In the genomic region with DNA sequence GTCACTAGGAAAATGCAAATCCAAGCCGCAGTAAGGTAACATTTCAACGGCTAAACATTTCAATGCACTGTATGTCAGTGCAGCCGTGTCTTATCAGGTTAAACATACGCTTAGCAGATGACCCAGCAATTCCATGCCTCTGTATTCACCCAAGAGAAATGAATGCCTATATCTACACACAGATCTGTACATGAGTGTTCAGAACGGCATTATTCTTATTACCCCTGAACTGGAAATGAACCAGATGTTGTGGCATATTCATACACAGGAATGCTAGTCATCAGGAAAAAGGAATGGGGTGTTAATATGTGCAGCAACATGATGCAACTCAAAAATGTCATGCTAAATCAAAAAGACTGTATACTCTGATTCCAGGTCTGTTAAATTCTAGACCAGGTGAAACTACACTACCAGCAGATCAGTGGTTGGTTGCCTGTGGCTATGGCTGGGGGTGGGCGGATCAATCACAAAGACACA, we compare ENCODE assay signal across 1 cellular context.
TF ChIP-seq lines count a peak whose summit lies in the region.

No MANE protein-coding gene starts in this region.

TF ChIP-seq in K562, 482 proteins besides CTCF, POLR2A, EP300 and RAD21 (continued from another document and continues in another):
- TF ChIP-seq, protein P1, sequence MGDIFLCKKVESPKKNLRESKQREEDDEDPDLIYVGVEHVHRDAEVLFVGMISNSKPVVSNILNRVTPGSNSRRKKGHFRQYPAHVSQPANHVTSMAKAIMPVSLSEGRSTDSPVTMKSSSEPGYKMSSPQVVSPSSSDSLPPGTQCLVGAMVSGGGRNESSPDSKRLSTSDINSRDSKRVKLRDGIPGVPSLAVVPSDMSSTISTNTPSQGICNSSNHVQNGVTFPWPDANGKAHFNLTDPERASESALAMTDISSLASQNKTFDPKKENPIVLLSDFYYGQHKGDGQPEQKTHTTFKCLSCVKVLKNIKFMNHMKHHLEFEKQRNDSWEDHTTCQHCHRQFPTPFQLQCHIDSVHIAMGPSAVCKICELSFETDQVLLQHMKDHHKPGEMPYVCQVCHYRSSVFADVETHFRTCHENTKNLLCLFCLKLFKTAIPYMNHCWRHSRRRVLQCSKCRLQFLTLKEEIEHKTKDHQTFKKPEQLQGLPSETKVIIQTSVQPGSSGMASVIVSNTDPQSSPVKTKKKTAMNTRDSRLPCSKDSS (IDR thresholded peaks at IDR 0.05; ENCODE audit: low read depth, partially characterized antibody) = no peak
- TF ChIP-seq GATAD2B (IDR thresholded peaks at IDR 0.05; ENCODE audit: borderline replicate concordance) = 0 out of 2 replicates have a peak, but pooled peaks have one; percentile 22
- peak; percentile 89 for TF ChIP-seq CBFA2T3 (IDR thresholded peaks at IDR 0.05)
- TF ChIP-seq NFE2L1 (tag; IDR thresholded peaks at IDR 0.05; ENCODE audit: borderline replicate concordance, low read depth) = no peak
- TF ChIP-seq JUND (IDR thresholded peaks at IDR 0.05; ENCODE audit: borderline replicate concordance, low read depth, low read length) = peak; percentile 82
- TF ChIP-seq JUND (tag; IDR thresholded peaks at IDR 0.05; ENCODE audit: borderline replicate concordance, low read depth, low read length) = peak; percentile 77; the same call in 1 of the 3 replicates
- peak; percentile 64; the same call in 1 of the 2 replicates for TF ChIP-seq PML (IDR thresholded peaks at IDR 0.05; ENCODE audit: low read length)
- TF ChIP-seq POLR3A (IDR thresholded peaks at IDR 0.05; ENCODE audit: borderline replicate concordance, extremely low read depth, insufficient read depth, insufficient read length) = no peak
- peak; percentile 92 for TF ChIP-seq MAFF (IDR thresholded peaks at IDR 0.05; ENCODE audit: low read length)
- TF ChIP-seq, protein P2, sequence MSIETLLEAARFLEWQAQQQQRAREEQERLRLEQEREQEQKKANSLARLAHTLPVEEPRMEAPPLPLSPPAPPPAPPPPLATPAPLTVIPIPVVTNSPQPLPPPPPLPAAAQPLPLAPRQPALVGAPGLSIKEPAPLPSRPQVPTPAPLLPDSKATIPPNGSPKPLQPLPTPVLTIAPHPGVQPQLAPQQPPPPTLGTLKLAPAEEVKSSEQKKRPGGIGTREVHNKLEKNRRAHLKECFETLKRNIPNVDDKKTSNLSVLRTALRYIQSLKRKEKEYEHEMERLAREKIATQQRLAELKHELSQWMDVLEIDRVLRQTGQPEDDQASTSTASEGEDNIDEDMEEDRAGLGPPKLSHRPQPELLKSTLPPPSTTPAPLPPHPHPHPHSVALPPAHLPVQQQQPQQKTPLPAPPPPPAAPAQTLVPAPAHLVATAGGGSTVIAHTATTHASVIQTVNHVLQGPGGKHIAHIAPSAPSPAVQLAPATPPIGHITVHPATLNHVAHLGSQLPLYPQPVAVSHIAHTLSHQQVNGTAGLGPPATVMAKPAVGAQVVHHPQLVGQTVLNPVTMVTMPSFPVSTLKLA (conservative IDR thresholded peaks at IDR 0.05) = no peak
- TF ChIP-seq GTF2E2 (tag; IDR thresholded peaks at IDR 0.05) = no peak
- no peak for TF ChIP-seq ZNF57 (CRISPR knock-in tag; IDR thresholded peaks at IDR 0.05)
- TF ChIP-seq HMG20A (CRISPR knock-in tag; conservative IDR thresholded peaks at IDR 0.05) = no peak
- no peak for TF ChIP-seq SRSF9 (IDR thresholded peaks at IDR 0.05; ENCODE audit: borderline replicate concordance, low read depth, low read length)
- no peak for TF ChIP-seq DNMT1 (IDR thresholded peaks at IDR 0.05)
- TF ChIP-seq CCNT2 (IDR thresholded peaks at IDR 0.05; ENCODE audit: borderline replicate concordance, extremely low read depth, insufficient read length, low read depth, low read length) = peak; percentile 65
- no peak for TF ChIP-seq ZNF583 (CRISPR knock-in tag; IDR thresholded peaks at IDR 0.05)
- TF ChIP-seq CCAR2 (IDR thresholded peaks at IDR 0.05; ENCODE audit: low read depth, low read length) = no peak
- no peak for TF ChIP-seq MBD2 (IDR thresholded peaks at IDR 0.05; ENCODE audit: borderline replicate concordance, low read depth)
- TF ChIP-seq TCF7 (IDR thresholded peaks at IDR 0.05; ENCODE audit: borderline replicate concordance) = no peak
- no peak for TF ChIP-seq ETV5 (CRISPR knock-in tag; IDR thresholded peaks at IDR 0.05; ENCODE audit: low read depth)
- TF ChIP-seq ZNF197 (CRISPR knock-in tag; IDR thresholded peaks at IDR 0.05; ENCODE audit: low read depth) = no peak
- no peak for TF ChIP-seq NFYB (IDR thresholded peaks at IDR 0.05; ENCODE audit: extremely low read depth, insufficient read length)
- no peak for TF ChIP-seq NCOA2 (IDR thresholded peaks at IDR 0.05; ENCODE audit: partially characterized antibody in 2 of 2)
- TF ChIP-seq KAT7 (CRISPR knock-in tag; IDR thresholded peaks at IDR 0.05; ENCODE audit: borderline replicate concordance) = no peak
- no peak for TF ChIP-seq RFX5 (IDR thresholded peaks at IDR 0.05; ENCODE audit: low read depth, low read length)
- TF ChIP-seq, protein P3, sequence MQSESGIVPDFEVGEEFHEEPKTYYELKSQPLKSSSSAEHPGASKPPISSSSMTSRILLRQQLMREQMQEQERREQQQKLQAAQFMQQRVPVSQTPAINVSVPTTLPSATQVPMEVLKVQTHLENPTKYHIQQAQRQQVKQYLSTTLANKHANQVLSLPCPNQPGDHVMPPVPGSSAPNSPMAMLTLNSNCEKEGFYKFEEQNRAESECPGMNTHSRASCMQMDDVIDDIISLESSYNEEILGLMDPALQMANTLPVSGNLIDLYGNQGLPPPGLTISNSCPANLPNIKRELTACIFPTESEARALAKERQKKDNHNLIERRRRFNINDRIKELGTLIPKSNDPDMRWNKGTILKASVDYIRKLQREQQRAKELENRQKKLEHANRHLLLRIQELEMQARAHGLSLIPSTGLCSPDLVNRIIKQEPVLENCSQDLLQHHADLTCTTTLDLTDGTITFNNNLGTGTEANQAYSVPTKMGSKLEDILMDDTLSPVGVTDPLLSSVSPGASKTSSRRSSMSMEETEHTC (IDR thresholded peaks at IDR 0.05) = no peak
- TF ChIP-seq, protein P4, sequence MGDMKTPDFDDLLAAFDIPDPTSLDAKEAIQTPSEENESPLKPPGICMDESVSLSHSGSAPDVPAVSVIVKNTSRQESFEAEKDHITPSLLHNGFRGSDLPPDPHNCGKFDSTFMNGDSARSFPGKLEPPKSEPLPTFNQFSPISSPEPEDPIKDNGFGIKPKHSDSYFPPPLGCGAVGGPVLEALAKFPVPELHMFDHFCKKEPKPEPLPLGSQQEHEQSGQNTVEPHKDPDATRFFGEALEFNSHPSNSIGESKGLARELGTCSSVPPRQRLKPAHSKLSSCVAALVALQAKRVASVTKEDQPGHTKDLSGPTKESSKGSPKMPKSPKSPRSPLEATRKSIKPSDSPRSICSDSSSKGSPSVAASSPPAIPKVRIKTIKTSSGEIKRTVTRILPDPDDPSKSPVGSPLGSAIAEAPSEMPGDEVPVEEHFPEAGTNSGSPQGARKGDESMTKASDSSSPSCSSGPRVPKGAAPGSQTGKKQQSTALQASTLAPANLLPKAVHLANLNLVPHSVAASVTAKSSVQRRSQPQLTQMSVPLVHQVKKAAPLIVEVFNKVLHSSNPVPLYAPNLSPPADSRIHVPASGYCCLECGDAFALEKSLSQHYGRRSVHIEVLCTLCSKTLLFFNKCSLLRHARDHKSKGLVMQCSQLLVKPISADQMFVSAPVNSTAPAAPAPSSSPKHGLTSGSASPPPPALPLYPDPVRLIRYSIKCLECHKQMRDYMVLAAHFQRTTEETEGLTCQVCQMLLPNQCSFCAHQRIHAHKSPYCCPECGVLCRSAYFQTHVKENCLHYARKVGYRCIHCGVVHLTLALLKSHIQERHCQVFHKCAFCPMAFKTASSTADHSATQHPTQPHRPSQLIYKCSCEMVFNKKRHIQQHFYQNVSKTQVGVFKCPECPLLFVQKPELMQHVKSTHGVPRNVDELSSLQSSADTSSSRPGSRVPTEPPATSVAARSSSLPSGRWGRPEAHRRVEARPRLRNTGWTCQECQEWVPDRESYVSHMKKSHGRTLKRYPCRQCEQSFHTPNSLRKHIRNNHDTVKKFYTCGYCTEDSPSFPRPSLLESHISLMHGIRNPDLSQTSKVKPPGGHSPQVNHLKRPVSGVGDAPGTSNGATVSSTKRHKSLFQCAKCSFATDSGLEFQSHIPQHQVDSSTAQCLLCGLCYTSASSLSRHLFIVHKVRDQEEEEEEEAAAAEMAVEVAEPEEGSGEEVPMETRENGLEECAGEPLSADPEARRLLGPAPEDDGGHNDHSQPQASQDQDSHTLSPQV (IDR thresholded peaks at IDR 0.05) = peak; percentile 43; the same call in 1 of the 2 replicates
- TF ChIP-seq, protein P5, sequence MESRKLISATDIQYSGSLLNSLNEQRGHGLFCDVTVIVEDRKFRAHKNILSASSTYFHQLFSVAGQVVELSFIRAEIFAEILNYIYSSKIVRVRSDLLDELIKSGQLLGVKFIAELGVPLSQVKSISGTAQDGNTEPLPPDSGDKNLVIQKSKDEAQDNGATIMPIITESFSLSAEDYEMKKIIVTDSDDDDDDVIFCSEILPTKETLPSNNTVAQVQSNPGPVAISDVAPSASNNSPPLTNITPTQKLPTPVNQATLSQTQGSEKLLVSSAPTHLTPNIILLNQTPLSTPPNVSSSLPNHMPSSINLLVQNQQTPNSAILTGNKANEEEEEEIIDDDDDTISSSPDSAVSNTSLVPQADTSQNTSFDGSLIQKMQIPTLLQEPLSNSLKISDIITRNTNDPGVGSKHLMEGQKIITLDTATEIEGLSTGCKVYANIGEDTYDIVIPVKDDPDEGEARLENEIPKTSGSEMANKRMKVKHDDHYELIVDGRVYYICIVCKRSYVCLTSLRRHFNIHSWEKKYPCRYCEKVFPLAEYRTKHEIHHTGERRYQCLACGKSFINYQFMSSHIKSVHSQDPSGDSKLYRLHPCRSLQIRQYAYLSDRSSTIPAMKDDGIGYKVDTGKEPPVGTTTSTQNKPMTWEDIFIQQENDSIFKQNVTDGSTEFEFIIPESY (CRISPR knock-in tag; IDR thresholded peaks at IDR 0.05) = no peak
- TF ChIP-seq TOE1 (IDR thresholded peaks at IDR 0.05; ENCODE audit: borderline replicate concordance) = no peak
- TF ChIP-seq TOE1 (CRISPR knock-in tag; IDR thresholded peaks at IDR 0.05; ENCODE audit: borderline replicate concordance, low read depth) = no peak
- TF ChIP-seq NFE2 (IDR thresholded peaks at IDR 0.05; ENCODE audit: low read depth) = peak; percentile 98
- TF ChIP-seq ZNF316 (IDR thresholded peaks at IDR 0.05) = peak; percentile 92
- TF ChIP-seq GABPB2 (CRISPR knock-in tag; conservative IDR thresholded peaks at IDR 0.05) = no peak
- TF ChIP-seq NEUROD1 (IDR thresholded peaks at IDR 0.05; ENCODE audit: borderline replicate concordance, low read depth, low read length, partially characterized antibody) = peak; percentile 28
- peak in 1 of 2 experiments; percentile 47; a peak in 1 of 4 replicates for TF ChIP-seq FOXK2 (conservative IDR thresholded peaks at IDR 0.05 in 1 of 2, IDR thresholded peaks at IDR 0.05 in 1 of 2; ENCODE audit: low read depth in 2 of 2)
- no peak for TF ChIP-seq ZNF584 (CRISPR knock-in tag; IDR thresholded peaks at IDR 0.05; ENCODE audit: low read depth)
- TF ChIP-seq, protein P6, sequence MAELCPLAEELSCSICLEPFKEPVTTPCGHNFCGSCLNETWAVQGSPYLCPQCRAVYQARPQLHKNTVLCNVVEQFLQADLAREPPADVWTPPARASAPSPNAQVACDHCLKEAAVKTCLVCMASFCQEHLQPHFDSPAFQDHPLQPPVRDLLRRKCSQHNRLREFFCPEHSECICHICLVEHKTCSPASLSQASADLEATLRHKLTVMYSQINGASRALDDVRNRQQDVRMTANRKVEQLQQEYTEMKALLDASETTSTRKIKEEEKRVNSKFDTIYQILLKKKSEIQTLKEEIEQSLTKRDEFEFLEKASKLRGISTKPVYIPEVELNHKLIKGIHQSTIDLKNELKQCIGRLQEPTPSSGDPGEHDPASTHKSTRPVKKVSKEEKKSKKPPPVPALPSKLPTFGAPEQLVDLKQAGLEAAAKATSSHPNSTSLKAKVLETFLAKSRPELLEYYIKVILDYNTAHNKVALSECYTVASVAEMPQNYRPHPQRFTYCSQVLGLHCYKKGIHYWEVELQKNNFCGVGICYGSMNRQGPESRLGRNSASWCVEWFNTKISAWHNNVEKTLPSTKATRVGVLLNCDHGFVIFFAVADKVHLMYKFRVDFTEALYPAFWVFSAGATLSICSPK (IDR thresholded peaks at IDR 0.05; ENCODE audit: borderline replicate concordance) = no peak
- no peak for TF ChIP-seq HDAC6 (IDR thresholded peaks at IDR 0.05; ENCODE audit: low read depth, low read length)
- peak; percentile 39; the same call in 1 of the 2 replicates for TF ChIP-seq NFIC (IDR thresholded peaks at IDR 0.05)
- TF ChIP-seq GTF2F1 (IDR thresholded peaks at IDR 0.05; ENCODE audit: low read depth, low read length) = no peak
- TF ChIP-seq GABPA (tag; conservative IDR thresholded peaks at IDR 0.05; ENCODE audit: low read depth) = peak; percentile 29; the same call in 1 of the 2 replicates
- TF ChIP-seq, protein P7, sequence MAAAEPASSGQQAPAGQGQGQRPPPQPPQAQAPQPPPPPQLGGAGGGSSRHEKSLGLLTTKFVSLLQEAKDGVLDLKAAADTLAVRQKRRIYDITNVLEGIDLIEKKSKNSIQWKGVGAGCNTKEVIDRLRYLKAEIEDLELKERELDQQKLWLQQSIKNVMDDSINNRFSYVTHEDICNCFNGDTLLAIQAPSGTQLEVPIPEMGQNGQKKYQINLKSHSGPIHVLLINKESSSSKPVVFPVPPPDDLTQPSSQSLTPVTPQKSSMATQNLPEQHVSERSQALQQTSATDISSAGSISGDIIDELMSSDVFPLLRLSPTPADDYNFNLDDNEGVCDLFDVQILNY (CRISPR knock-in tag; IDR thresholded peaks at IDR 0.05) = no peak
- TF ChIP-seq MAFG (tag; conservative IDR thresholded peaks at IDR 0.05) = peak; percentile 91
- TF ChIP-seq TCF3 (CRISPR knock-in tag; IDR thresholded peaks at IDR 0.05) = peak; percentile 83
- TF ChIP-seq POU5F1 (IDR thresholded peaks at IDR 0.05; ENCODE audit: borderline replicate concordance, low read depth, low read length, partially characterized antibody) = no peak
- TF ChIP-seq CBX5 (IDR thresholded peaks at IDR 0.05; ENCODE audit: borderline replicate concordance, low read depth) = no peak
- TF ChIP-seq ZNF347 (CRISPR knock-in tag; IDR thresholded peaks at IDR 0.05; ENCODE audit: low read depth) = no peak
- TF ChIP-seq TCF7L2 (IDR thresholded peaks at IDR 0.05; ENCODE audit: low read depth, low read length) = no peak
- TF ChIP-seq YBX1 (IDR thresholded peaks at IDR 0.05) = no peak
- no peak for TF ChIP-seq ZNF778 (CRISPR knock-in tag; IDR thresholded peaks at IDR 0.05)
- TF ChIP-seq ELF1 (tag; IDR thresholded peaks at IDR 0.05) = no peak
